In genomic region chr5:171422495-171422894, GRCh38 we compare ENCODE assay signal across 17 cellular contexts. TPM values are rescaled to one million over a fixed set of nuclear protein-coding genes. Genes with fewer than 3 reads are reported as not detected.
"Had no signal": no experiment of that assay in that cellular context is flagged by ENCODE, and none has a peak within 500 bp of the region (broad histone marks: within the 10 kb centered on the region; RNA-seq: fewer than 3 reads in every experiment).

No MANE protein-coding gene starts in this region.

- H3K27ac ChIP-seq: brain microvascular endothelial cell, foreskin keratinocyte, left lung, skin epidermis, suprapubic skin, transverse colon had no signal

- H3K4me3 ChIP-seq: left lung, skin epidermis, suprapubic skin, transverse colon had no signal

- DNase-seq: activated CD4-positive, alpha-beta T cell treated with anti-CD3 and anti-CD28 coated beads, Interleukin-2, amount 10 ng/mL, durations not matched to agents 7 days and 5 days; activated CD8-positive, alpha-beta memory T cell treated with anti-CD3 and anti-CD28 coated beads, Interleukin-2, amount 50 U/mL, for 4 hours; activated CD8-positive, alpha-beta T cell treated with anti-CD3 and anti-CD28 coated beads, Interleukin-2, amount 10 ng/mL, durations not matched to agents 7 days and 5 days; activated naive CD4-positive, alpha-beta T cell treated with Interleukin-2 at 50 U/mL for 16 hours; aorta; brain microvascular endothelial cell; central memory CD4-positive, alpha-beta T cell; foreskin keratinocyte; left lung; naive thymus-derived CD4-positive, alpha-beta T cell; stimulated activated naive CD8-positive, alpha-beta T cell treated with anti-CD3 and anti-CD28 coated beads, Interleukin-15, Interleukin-2, amounts not matched to agents 100 U/mL and 50 U/mL, for 24 hours; T-helper 1 cell; transverse colon had no signal

- H3K4me1 ChIP-seq: foreskin keratinocyte had no signal

- ATAC-seq: activated CD4-positive, CD25-positive, alpha-beta regulatory T cell treated with anti-CD3 and anti-CD28 coated beads, Interleukin-2, amount 50 U/mL, for 24 hours; activated CD8-positive, alpha-beta T cell treated with anti-CD3 and anti-CD28 coated beads, Interleukin-2, amount 10 ng/mL, durations not matched to agents 7 days and 5 days; foreskin keratinocyte; left lung; naive thymus-derived CD4-positive, alpha-beta T cell; stimulated activated naive CD8-positive, alpha-beta T cell treated with anti-CD3 and anti-CD28 coated beads, Interleukin-15, Interleukin-2, amounts not matched to agents 100 U/mL and 50 U/mL, for 24 hours had no signal

- H3K36me3 ChIP-seq: brain microvascular endothelial cell, left lung, suprapubic skin, transverse colon had no signal

RNA-seq across cellular contexts. Expression of gene FGF18, which starts 3.0 kb away (rescaled TPM):
- total RNA-seq: activated CD8-positive, alpha-beta T cell treated with anti-CD3 and anti-CD28 coated beads, Interleukin-2, amount 10 ng/mL, durations not matched to agents 7 days and 5 days; epithelial cell of proximal tubule; foreskin keratinocyte had no signal
- polyA plus RNA-seq: foreskin keratinocyte; naive thymus-derived CD4-positive, alpha-beta T cell had no signal
